Comparison of ENCODE assay signal across 30 cellular contexts in the genomic region with DNA sequence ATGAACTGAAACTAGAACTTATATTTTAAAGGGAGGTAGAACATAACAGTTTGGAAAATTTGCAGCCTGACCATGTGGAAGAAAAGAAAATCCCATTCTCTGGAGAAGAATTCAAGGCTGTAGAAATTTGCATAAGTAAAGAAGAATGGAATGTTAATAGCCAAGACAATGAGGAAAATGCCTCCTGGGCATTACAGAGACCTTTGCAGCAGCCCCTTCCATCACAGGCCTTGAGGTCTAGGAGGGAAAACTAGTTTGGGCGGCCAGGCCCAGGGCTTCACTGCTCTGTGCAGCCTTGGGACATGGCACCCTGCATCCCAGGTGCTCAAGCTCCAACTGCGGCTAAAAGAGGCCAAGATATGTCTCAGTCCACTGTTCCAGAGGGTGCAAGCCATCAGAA.
"Had no signal": no experiment of that assay in that cellular context is flagged by ENCODE, and none has a peak within 500 bp of the region (broad histone marks: within the 10 kb centered on the region; RNA-seq: fewer than 3 reads in every experiment).

No MANE protein-coding gene starts in this region.

- H3K27ac Mint-ChIP-seq: dendritic cell treated with granulocyte-macrophage colony-stimulating factor and Interleukin-4, amounts not matched to agents 40 ng/mL and 50 ng/mL, for 4 days; memory B cell; mesothelial cell of epicardium; naive B cell; natural killer cell treated with Interleukin-12 subunit alpha and Interleukin-12 subunit beta and Interleukin-15 and Interleukin-18, amount 100 ng/mL, for 72 hours; progenitor cell of endocrine pancreas; stimulated activated naive B cell treated with anti-CD40 and anti-IgM and Interleukin-4, amounts not matched to agents 10 μg/mL and 1 μg/mL and 100 μg/mL, for 72 hours; stimulated activated naive CD8-positive, alpha-beta T cell treated with anti-CD3 and anti-CD28 coated beads, Interleukin-15, Interleukin-2, amounts not matched to agents 100 ng/mL and 50 ng/mL, for 24 hours had no signal

- H3K27me3 ChIP-seq: colonic mucosa, esophagus squamous epithelium, heart right ventricle, right lobe of liver, suprapubic skin, transverse colon, upper lobe of right lung, uterus had no signal

- H3K27me3 Mint-ChIP-seq: dendritic cell treated with granulocyte-macrophage colony-stimulating factor and Interleukin-4, amounts not matched to agents 40 ng/mL and 50 ng/mL, for 4 days; memory B cell; naive B cell; natural killer cell treated with Interleukin-12 subunit alpha and Interleukin-12 subunit beta and Interleukin-15 and Interleukin-18, amount 100 ng/mL, for 72 hours; progenitor cell of endocrine pancreas; stimulated activated naive B cell treated with anti-CD40 and anti-IgM and Interleukin-4, amounts not matched to agents 10 μg/mL and 1 μg/mL and 100 μg/mL, for 72 hours; stimulated activated naive CD8-positive, alpha-beta T cell treated with anti-CD3 and anti-CD28 coated beads, Interleukin-15, Interleukin-2, amounts not matched to agents 100 ng/mL and 50 ng/mL, for 24 hours had no signal

- H3K4me3 Mint-ChIP-seq: dendritic cell treated with granulocyte-macrophage colony-stimulating factor and Interleukin-4, amounts not matched to agents 40 ng/mL and 50 ng/mL, for 4 days; memory B cell; mesothelial cell of epicardium; naive B cell; natural killer cell treated with Interleukin-12 subunit alpha and Interleukin-12 subunit beta and Interleukin-15 and Interleukin-18, amount 100 ng/mL, for 72 hours; neural crest cell; stimulated activated naive B cell treated with anti-CD40 and anti-IgM and Interleukin-4, amounts not matched to agents 10 μg/mL and 1 μg/mL and 100 μg/mL, for 72 hours; stimulated activated naive CD8-positive, alpha-beta T cell treated with anti-CD3 and anti-CD28 coated beads, Interleukin-15, Interleukin-2, amounts not matched to agents 100 ng/mL and 50 ng/mL, for 24 hours had no signal

- H3K9ac ChIP-seq: parathyroid adenoma had no signal

- H3K4me1 ChIP-seq: colonic mucosa, esophagus squamous epithelium, heart right ventricle, parathyroid adenoma, right lobe of liver, suprapubic skin, transverse colon, upper lobe of right lung, uterus had no signal

- H3K4me3 ChIP-seq: colonic mucosa, esophagus squamous epithelium, heart right ventricle, lung, mucosa of descending colon, right lobe of liver, suprapubic skin, transverse colon, upper lobe of right lung, uterus had no signal

- H3K36me3 ChIP-seq: colonic mucosa, esophagus squamous epithelium, heart right ventricle, right lobe of liver, suprapubic skin, transverse colon, upper lobe of right lung, uterus had no signal

- H3K27ac ChIP-seq: colonic mucosa, esophagus squamous epithelium, heart right ventricle, parathyroid adenoma, right lobe of liver, suprapubic skin, transverse colon, upper lobe of right lung, uterus had no signal

- DNase-seq: colonic mucosa; effector CD8-positive, alpha-beta T cell; erythroblast; esophagus squamous epithelium; foreskin melanocyte; glutamatergic neuron; heart right ventricle; hippocampal formation; kidney; mucosa of descending colon; naive B cell; right lobe of liver; small intestine; stimulated activated CD4-positive, alpha-beta T cell treated with anti-CD3 and anti-CD28 coated beads, Interleukin-15, amount 100 ng/mL, for 24 hours; stimulated activated CD4-positive, alpha-beta T cell treated with anti-CD3 and anti-CD28 coated beads, Interleukin-2, amount 100 ng/mL, for 48 hours; stimulated activated naive B cell treated with anti-CD40 and anti-IgM and Interleukin-4, amounts not matched to agents 10 μg/mL and 1 μg/mL and 100 μg/mL, for 72 hours; transverse colon; upper lobe of right lung; uterus had no signal

- H3K79me2 ChIP-seq: parathyroid adenoma had no signal

- H3K4me1 Mint-ChIP-seq: memory B cell; mesothelial cell of epicardium; naive B cell; neural crest cell; stimulated activated naive B cell treated with anti-CD40 and anti-IgM and Interleukin-4, amounts not matched to agents 10 μg/mL and 1 μg/mL and 100 μg/mL, for 72 hours had no signal

- H3K36me3 Mint-ChIP-seq: memory B cell; naive B cell; stimulated activated naive B cell treated with anti-CD40 and anti-IgM and Interleukin-4, amounts not matched to agents 10 μg/mL and 1 μg/mL and 100 μg/mL, for 72 hours had no signal

- H3K9me3 ChIP-seq: colonic mucosa, esophagus squamous epithelium, mucosa of descending colon, right lobe of liver, upper lobe of right lung, uterus had no signal

- ATAC-seq: heart right ventricle; left lobe of liver; mucosa of descending colon; natural killer cell treated with Interleukin-12 subunit alpha and Interleukin-12 subunit beta and Interleukin-15 and Interleukin-18, amount 100 ng/mL, for 72 hours; right lobe of liver; stimulated activated naive B cell treated with anti-CD40 and anti-IgM and Interleukin-4, amounts not matched to agents 10 μg/mL and 1 μg/mL and 100 μg/mL, for 72 hours; upper lobe of right lung had no signal
